In genomic region chr1:214416417-214417212, GRCh38 we compare ENCODE assay signal across 14 cellular contexts.
DNase-seq lines count a peak whose midpoint lies in the region; ATAC-seq, FAIRE-seq and TF ChIP-seq lines count a peak whose summit lies in the region.
"Had no signal": no experiment of that assay in that cellular context is flagged by ENCODE, and none has a peak within 500 bp of the region (broad histone marks: within the 10 kb centered on the region; RNA-seq: fewer than 3 reads in every experiment).

No MANE protein-coding gene starts in this region.

- no peak overlapping the region for H3K9ac ChIP-seq in astrocyte (ENCODE audit: low read length)
- H3K9ac ChIP-seq in neural progenitor cell: no peak overlapping the region

- DNase-seq in DMS53 (lab: John Stamatoyannopoulos, UW) (peak; percentile 37), DMS53 treated with DMSO at 0.1 percent for 48 hours (lab: John Stamatoyannopoulos, UW; ENCODE audit: unreplicated experiment) (no peak), astrocyte (ENCODE audit: low read depth) (peak; percentile 87), glomerular visceral epithelial cell (ENCODE audit: extremely low spot score) (peak; percentile 57), stromal cell of bone marrow (ENCODE audit: low read depth) (peak; percentile 75), neural progenitor cell (ENCODE audit: low spot score) (no peak)
- no peak for DNase-seq in stimulated activated CD4-positive, alpha-beta T cell treated with anti-CD3 and anti-CD28 coated beads, Interleukin-4, amount 100 ng/mL, for 4 hours
- DNase-seq: colonic mucosa; DND-41; NCI-H2029 treated with DMSO at 0.1 percent for 48 hours; stimulated activated CD4-positive, alpha-beta T cell treated with anti-CD3 and anti-CD28 coated beads, Interleukin-12 subunit alpha, Interleukin-12 subunit beta, amount 100 ng/mL, for 4 hours had no signal

- peaks cover 67% of the 10 kb centered on the region for H3K4me1 Mint-ChIP-seq in astrocyte (ENCODE audit: low read depth, unreplicated experiment)
- H3K4me1 Mint-ChIP-seq in neural progenitor cell: peaks cover 25% of the 10 kb centered on the region

- TF ChIP-seq CTCF in astrocyte (IDR thresholded peaks at IDR 0.05; ENCODE audit: insufficient read depth, low read depth, low read length): no peak
- TF ChIP-seq CTCF in neural progenitor cell (IDR thresholded peaks at IDR 0.05): no peak

- H3K4me3 Mint-ChIP-seq in astrocyte (ENCODE audit: unreplicated experiment) (no peak overlapping the region), neural progenitor cell (no peak overlapping the region)

- H3K9me3 ChIP-seq in astrocyte (ENCODE audit: insufficient read depth, low read depth, low read length): no peaks in the 10 kb centered on the region
- H3K9me3 ChIP-seq in neural progenitor cell (ENCODE audit: low read depth): no peaks in the 10 kb centered on the region
- H3K9me3 ChIP-seq: colonic mucosa had no signal

- H3K36me3 ChIP-seq in astrocyte (ENCODE audit: insufficient read depth, low read length): peaks cover 11% of the 10 kb centered on the region
- no peaks in the 10 kb centered on the region for H3K36me3 ChIP-seq in neural progenitor cell
- H3K36me3 ChIP-seq: colonic mucosa had no signal

- H3K79me2 ChIP-seq in astrocyte (ENCODE audit: insufficient read depth, low read length) (peaks cover 82% of the 10 kb centered on the region), neural progenitor cell (ENCODE audit: low read depth) (peaks cover 35% of the 10 kb centered on the region)

- no peak overlapping the region for H3K27ac Mint-ChIP-seq in astrocyte (ENCODE audit: unreplicated experiment)
- H3K27ac Mint-ChIP-seq in neural progenitor cell: no peak overlapping the region

- H3K4me1 ChIP-seq in astrocyte (ENCODE audit: insufficient read depth, low read length) (peaks cover 33% of the 10 kb centered on the region), neural progenitor cell (peaks cover 11% of the 10 kb centered on the region)
- H3K4me1 ChIP-seq: colonic mucosa had no signal

- H3K27me3 ChIP-seq in astrocyte (ENCODE audit: insufficient read depth, low read length) (no peaks in the 10 kb centered on the region), neural progenitor cell (no peaks in the 10 kb centered on the region)
- H3K27me3 ChIP-seq: colonic mucosa had no signal

- peak; percentile 73 for FAIRE-seq in astrocyte (lab: Jason Lieb, UNC)
- FAIRE-seq: A204.1, HTR-8/SVneo had no signal

- H3F3A ChIP-seq in neural progenitor cell (ENCODE audit: low read depth): no peaks in the 10 kb centered on the region

- H3K27me3 Mint-ChIP-seq in astrocyte (ENCODE audit: low read depth, unreplicated experiment) (no peaks in the 10 kb centered on the region), neural progenitor cell (ENCODE audit: insufficient read depth, low read depth) (no peaks in the 10 kb centered on the region)

- H3K4me2 ChIP-seq in astrocyte (ENCODE audit: low read length): peak overlapping the region; percentile 17
- H3K4me2 ChIP-seq in neural progenitor cell: no peak overlapping the region

- H3K4me3 ChIP-seq in astrocyte (ENCODE audit: insufficient read depth, low read depth, low read length): no peak overlapping the region
- H3K4me3 ChIP-seq in neural progenitor cell: no peak overlapping the region
- H3K4me3 ChIP-seq: colonic mucosa had no signal

- H3K9me3 Mint-ChIP-seq in astrocyte (ENCODE audit: unreplicated experiment) (no peaks in the 10 kb centered on the region), neural progenitor cell (no peaks in the 10 kb centered on the region)

- H3K36me3 Mint-ChIP-seq in astrocyte (ENCODE audit: low read depth, unreplicated experiment) (peaks cover 6% of the 10 kb centered on the region), neural progenitor cell (peaks cover 3% of the 10 kb centered on the region)

- H4K20me1 ChIP-seq in astrocyte (ENCODE audit: insufficient read depth, low read length): peaks cover 6% of the 10 kb centered on the region
- H4K20me1 ChIP-seq in neural progenitor cell (ENCODE audit: low read depth): no peaks in the 10 kb centered on the region

- no peak for ATAC-seq in HG03439 (IDR thresholded peaks at IDR 0.05; ENCODE audit: unreplicated experiment)

- peak overlapping the region; percentile 41 for H3K27ac ChIP-seq in astrocyte (ENCODE audit: low read depth, low read length)
- no peak overlapping the region for H3K27ac ChIP-seq in neural progenitor cell
- H3K27ac ChIP-seq: colonic mucosa had no signal

- no peak overlapping the region for H2AFZ ChIP-seq in astrocyte (ENCODE audit: low read depth, low read length)
- H2AFZ ChIP-seq in neural progenitor cell (replicated peaks): no peak overlapping the region

Comparison
In these comparisons a context has a peak if more than half of its experiments do, and no peak if none do; other contexts are left out.
1. DNase-seq: peak in DMS53 (single experiment), astrocyte (single experiment), glomerular visceral epithelial cell (single experiment) and stromal cell of bone marrow (single experiment); none in DMS53 treated with DMSO at 0.1 percent for 48 hours (single experiment), stimulated activated CD4-positive, alpha-beta T cell treated with anti-CD3 and anti-CD28 coated beads, Interleukin-4, amount 100 ng/mL, for 4 hours (0 of 2) and neural progenitor cell (single experiment).